In the genomic region with DNA sequence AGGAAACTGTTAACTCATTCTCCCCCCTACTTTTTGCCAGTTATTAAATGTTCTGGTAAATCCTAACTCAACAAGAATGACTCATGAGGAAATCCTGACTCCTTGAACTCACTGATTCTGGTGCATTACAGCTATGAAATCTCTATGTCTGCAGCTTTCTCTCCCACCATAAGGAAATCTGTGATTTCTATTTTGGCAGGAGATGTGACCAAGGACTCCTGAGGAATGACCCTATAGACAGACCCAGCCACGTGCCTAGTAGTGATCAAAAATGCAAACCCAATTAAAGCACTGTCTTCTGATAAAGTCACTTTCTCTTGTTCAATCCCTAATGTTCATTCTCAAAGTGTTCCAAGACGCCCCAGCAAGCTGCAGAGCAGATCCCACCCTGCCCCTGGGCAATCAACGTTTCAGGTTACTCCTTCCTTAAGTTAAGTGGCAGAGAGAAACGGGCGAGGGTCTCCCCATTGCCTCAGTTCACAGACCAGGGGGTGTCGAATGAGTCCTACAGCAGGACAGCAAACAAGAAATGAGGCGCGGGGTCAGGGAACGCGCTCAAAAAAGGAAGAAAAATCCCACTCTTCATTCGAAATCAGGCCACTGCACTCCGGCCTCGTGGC, we compare ENCODE assay signal across 8 cellular contexts. TPM values are rescaled to one million over a fixed set of nuclear protein-coding genes. Genes with fewer than 3 reads are reported as not detected.
DNase-seq lines count a peak whose midpoint lies in the region; TF ChIP-seq lines count a peak whose summit lies in the region.

No MANE protein-coding gene starts in this region.

- TF ChIP-seq CTCF in SU-DHL-6 (IDR thresholded peaks at IDR 0.05; ENCODE audit: insufficient read depth, low read length, poor library complexity, severe bottlenecking) (no peak), neural crest cell (conservative IDR thresholded peaks at IDR 0.05) (no peak)

- DNase-seq in stimulated activated CD4-positive, alpha-beta T cell treated with anti-CD3 and anti-CD28 coated beads, Interleukin-2, amount 100 ng/mL, for 24 hours: peak; percentile 15 to 26
- DNase-seq in stimulated activated CD4-positive, alpha-beta T cell treated with anti-CD3 and anti-CD28 coated beads, Interleukin-15, amount 100 ng/mL, for 24 hours: no peak
- DNase-seq in neural crest cell (ENCODE audit: low read depth, low spot score) (peak; percentile 5), mucosa of gallbladder (ENCODE audit: low spot score) (no peak), SW480 (ENCODE audit: low spot score) (no peak), DMS153 treated with DMSO at 0.1 percent for 48 hours (lab: John Stamatoyannopoulos, UW; ENCODE audit: unreplicated experiment) (no peak)

- H3K79me2 ChIP-seq in SU-DHL-6 (ENCODE audit: insufficient read depth, low read length): peaks cover 17% of the 10 kb centered on the region

- H2AFZ ChIP-seq in SU-DHL-6 (ENCODE audit: low read depth, low read length, severe bottlenecking): peak overlapping the region; percentile 84

- H3K36me3 Mint-ChIP-seq in neural crest cell (ENCODE audit: low read depth): no peaks in the 10 kb centered on the region

- H3K4me2 ChIP-seq in SU-DHL-6 (ENCODE audit: low read depth, low read length, poor library complexity, severe bottlenecking): peak overlapping the region; percentile 93

- H3K9ac ChIP-seq in SU-DHL-6 (ENCODE audit: low read length): peak overlapping the region; percentile 77

- peaks cover 26% of the 10 kb centered on the region for H3K36me3 ChIP-seq in SU-DHL-6 (ENCODE audit: low read length)
- H3K36me3 ChIP-seq in esophagus (ENCODE audit: control insufficient read depth in 2 of 2, insufficient read depth in 2 of 2, low read length in 1 of 2): peaks cover 0 to 7% of the 10 kb centered on the region in 2 donors

- peaks cover 4% of the 10 kb centered on the region for H3K27me3 Mint-ChIP-seq in neural crest cell (ENCODE audit: low read depth)

- H3K27me3 ChIP-seq in SU-DHL-6 (ENCODE audit: low read length) (no peaks in the 10 kb centered on the region), esophagus (ENCODE audit: control insufficient read depth in 1 of 2, insufficient read depth in 2 of 2, low read length in 2 of 2) (no peaks in the 10 kb centered on the region)

- peaks cover 13% of the 10 kb centered on the region for H4K20me1 ChIP-seq in SU-DHL-6 (ENCODE audit: low read depth, low read length)

- H3K4me1 ChIP-seq in esophagus (ENCODE audit: control insufficient read depth in 2 of 2, insufficient read depth in 2 of 2, low read length in 1 of 2): peaks cover 0 to 3% of the 10 kb centered on the region in 2 donors

- H3K4me3 ChIP-seq in SU-DHL-6 (ENCODE audit: insufficient read depth, low read length, poor library complexity, severe bottlenecking) (peak overlapping the region; percentile 61), esophagus (ENCODE audit: low read depth in 1 of 2, low read length in 2 of 2) (peak overlapping the region; percentile 61 to 81)

- H3K27ac ChIP-seq in SU-DHL-6 (ENCODE audit: low read depth, low read length) (peak overlapping the region; percentile 95), esophagus (ENCODE audit: low read depth in 2 of 2, low read length in 1 of 2) (peak overlapping the region; percentile 83 to 87)

- peak overlapping the region; percentile 88 for H3K4me3 Mint-ChIP-seq in neural crest cell

- no peaks in the 10 kb centered on the region for H3K9me3 Mint-ChIP-seq in neural crest cell

- H3K4me1 Mint-ChIP-seq in neural crest cell: peaks cover 23% of the 10 kb centered on the region

- H3K9me2 ChIP-seq in SU-DHL-6 (replicated peaks; ENCODE audit: insufficient read depth, low read length): no peaks in the 10 kb centered on the region

- peaks cover 64% of the 10 kb centered on the region for H3F3A ChIP-seq in SU-DHL-6 (ENCODE audit: insufficient read depth)

- 1 to 2% methylated on average over 11 to 13 of the region's 13 CpGs for WGBS in esophagus, 2 donors

- H3K9me3 ChIP-seq in SU-DHL-6 (ENCODE audit: insufficient read depth, low read length): no peaks in the 10 kb centered on the region
- no peaks in the 10 kb centered on the region for H3K9me3 ChIP-seq in esophagus (ENCODE audit: control insufficient read depth in 2 of 2, insufficient read depth in 1 of 2, low read depth in 1 of 2, low read length in 1 of 2)

- H3K27ac Mint-ChIP-seq in neural crest cell (ENCODE audit: unreplicated experiment): peak overlapping the region; percentile 66

RNA-seq across cellular contexts. Expression of gene RGS2, which starts 0.8 kb away (rescaled TPM):
- polyA plus RNA-seq in esophagus: 10 to 100 TPM; 31.4 to 52.5 TPM
- total RNA-seq in neural crest cell (12.3 and 13.3 TPM in 2 replicates), mucosa of gallbladder (59.7 TPM)

Comparison
In these comparisons a context has a peak if more than half of its experiments do, and no peak if none do; other contexts are left out.
1. DNase-seq: peak in stimulated activated CD4-positive, alpha-beta T cell treated with anti-CD3 and anti-CD28 coated beads, Interleukin-2, amount 100 ng/mL, for 24 hours (2 of 2) and neural crest cell (single experiment); none in stimulated activated CD4-positive, alpha-beta T cell treated with anti-CD3 and anti-CD28 coated beads, Interleukin-15, amount 100 ng/mL, for 24 hours (single experiment), mucosa of gallbladder (single experiment), SW480 (single experiment) and DMS153 treated with DMSO at 0.1 percent for 48 hours (single experiment).